ENCODE assay signal across 7 cellular contexts in genomic region chr9:109918359-109919163, GRCh38.
DNase-seq lines count a peak whose midpoint lies in the region; ATAC-seq lines count a peak whose summit lies in the region.

No MANE protein-coding gene starts in this region.

- peak overlapping the region; percentile 73 for H3K27ac Mint-ChIP-seq in effector memory CD8-positive, alpha-beta T cell

- H3K36me3 Mint-ChIP-seq in effector memory CD8-positive, alpha-beta T cell (ENCODE audit: insufficient read depth) = no peaks in the 10 kb centered on the region

- no peaks in the 10 kb centered on the region for H3K27me3 Mint-ChIP-seq in effector memory CD8-positive, alpha-beta T cell

- H3K4me3 Mint-ChIP-seq in effector memory CD8-positive, alpha-beta T cell = peak overlapping the region; percentile 41 to 61

- H3K27ac ChIP-seq in thymus (ENCODE audit: low read depth) = peak overlapping the region; percentile 95

- H3K9me3 Mint-ChIP-seq in effector memory CD8-positive, alpha-beta T cell = no peaks in the 10 kb centered on the region

- H3K4me3 ChIP-seq in thymus (ENCODE audit: low read length) = no peak overlapping the region

- peaks cover 5 to 11% of the 10 kb centered on the region in 2 donors for H3K4me1 Mint-ChIP-seq in effector memory CD8-positive, alpha-beta T cell (ENCODE audit: low read depth in 2 of 2)

- ATAC-seq in GM19324 (IDR thresholded peaks at IDR 0.05; ENCODE audit: low FRiP score, unreplicated experiment) = peak; percentile 74
- peak; percentile 57 for ATAC-seq in HG03039 (IDR thresholded peaks at IDR 0.05; ENCODE audit: unreplicated experiment)
- peak; percentile 26 for ATAC-seq in effector memory CD8-positive, alpha-beta T cell (replicated peaks)

- peaks cover 23% of the 10 kb centered on the region for H3K4me1 ChIP-seq in thymus (ENCODE audit: control insufficient read depth, insufficient read depth, low read length)

- DNase-seq in NCI-H2227 treated with DMSO at 0.1 percent for 48 hours (lab: John Stamatoyannopoulos, UW) (peak; percentile 33), GM19240 (ENCODE audit: insufficient read length, low spot score) (no peak), HK-2 (ENCODE audit: unreplicated experiment) (no peak)
- no peak for DNase-seq in effector memory CD8-positive, alpha-beta T cell

- H3K9me3 ChIP-seq in thymus (ENCODE audit: control insufficient read depth) = no peaks in the 10 kb centered on the region

- H3K27me3 ChIP-seq in thymus (ENCODE audit: control insufficient read depth, insufficient read depth) = no peaks in the 10 kb centered on the region

- H3K36me3 ChIP-seq in thymus (ENCODE audit: control insufficient read depth, insufficient read depth) = no peaks in the 10 kb centered on the region

- WGBS in thymus = 46% methylated on average over 11 of the region's 11 CpGs
